ENCODE assay signal across 16 cellular contexts in the genomic region with DNA sequence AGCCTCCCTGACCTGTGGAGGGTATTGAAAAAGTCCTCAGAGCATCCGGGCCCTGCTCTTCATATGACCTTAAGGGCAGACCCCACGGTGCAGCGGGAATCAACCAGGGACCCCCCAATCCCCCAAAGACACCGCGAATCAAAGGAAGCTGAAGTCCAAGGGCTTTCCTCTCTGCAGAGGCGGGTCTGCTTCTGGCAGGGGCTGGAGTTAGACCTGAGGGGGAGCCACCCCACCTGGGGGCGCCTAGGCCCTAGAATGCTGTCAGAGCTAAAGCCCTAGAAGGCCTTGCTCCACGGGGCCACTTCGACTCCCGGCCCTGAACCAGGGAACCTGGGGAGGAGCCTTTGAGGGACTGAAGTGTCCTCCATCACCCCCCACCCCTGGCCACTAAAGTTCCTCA. TPM values are rescaled to one million over a fixed set of nuclear protein-coding genes. Genes with fewer than 3 reads are reported as not detected.
"Had no signal": no experiment of that assay in that cellular context is flagged by ENCODE, and none has a peak within 500 bp of the region (broad histone marks: within the 10 kb centered on the region; RNA-seq: fewer than 3 reads in every experiment).

No MANE protein-coding gene starts in this region.

- H3K36me3 Mint-ChIP-seq: stimulated activated memory B cell treated with anti-CD40 and anti-IgM and Interleukin-4, amounts not matched to agents 10 μg/mL and 1 μg/mL and 100 μg/mL, for 72 hours had no signal

- H3K27ac Mint-ChIP-seq: stimulated activated memory B cell treated with anti-CD40 and anti-IgM and Interleukin-4, amounts not matched to agents 10 μg/mL and 1 μg/mL and 100 μg/mL, for 72 hours; T-helper 17 cell had no signal

- DNase-seq: activated CD4-positive, alpha-beta T cell treated with anti-CD3 and anti-CD28 coated beads, Interleukin-2, amount 50 U/mL, for 4 hours; activated gamma-delta T cell treated with Interleukin-2 at 50 U/mL for 16 hours; activated T-cell treated with anti-CD3 and anti-CD28 coated beads, Interleukin-2, amount 50 U/mL, for 48 hours; caudate nucleus; effector memory CD4-positive, alpha-beta T cell; heart left ventricle; small intestine; T-helper 17 cell; upper lobe of right lung had no signal

- H3K27me3 Mint-ChIP-seq: T-helper 17 cell had no signal

- H3K4me3 ChIP-seq: heart left ventricle, right atrium auricular region, upper lobe of right lung had no signal

- H3K9me3 ChIP-seq: heart left ventricle, neutrophil, right atrium auricular region, upper lobe of right lung had no signal

- H3K36me3 ChIP-seq: neutrophil, right atrium auricular region, upper lobe of right lung had no signal

- H3K9me3 Mint-ChIP-seq: stimulated activated memory B cell treated with anti-CD40 and anti-IgM and Interleukin-4, amounts not matched to agents 10 μg/mL and 1 μg/mL and 100 μg/mL, for 72 hours had no signal

- H3K4me3 Mint-ChIP-seq: stimulated activated memory B cell treated with anti-CD40 and anti-IgM and Interleukin-4, amounts not matched to agents 10 μg/mL and 1 μg/mL and 100 μg/mL, for 72 hours had no signal

- ATAC-seq: heart left ventricle; stimulated activated memory B cell treated with anti-CD40 and anti-IgM and Interleukin-4, amounts not matched to agents 10 μg/mL and 1 μg/mL and 100 μg/mL, for 72 hours; T-helper 17 cell; upper lobe of right lung had no signal

- H3K27me3 ChIP-seq: right atrium auricular region, upper lobe of right lung had no signal

- H3K27ac ChIP-seq: neutrophil, upper lobe of right lung had no signal

- H3K4me1 ChIP-seq: upper lobe of right lung had no signal

RNA-seq across cellular contexts. Expression of gene BGN, which starts 21.7 kb away (rescaled TPM):
- total RNA-seq: T-helper 17 cell had no signal

RNA-seq across cellular contexts. Expression of gene ATP2B3, which starts 44.3 kb away (rescaled TPM):
- total RNA-seq: fibroblast of lung, lung microvascular endothelial cell, mucosa of gallbladder, right atrium auricular region, subcutaneous adipose tissue, T-helper 17 cell, upper lobe of right lung had no signal
